In genomic region chr1:241485145-241485544, GRCh38 we compare ENCODE assay signal across 9 cellular contexts.
DNase-seq lines count a peak whose midpoint lies in the region; ATAC-seq lines count a peak whose summit lies in the region.
"Had no signal": no experiment of that assay in that cellular context is flagged by ENCODE, and none has a peak within 500 bp of the region (broad histone marks: within the 10 kb centered on the region; RNA-seq: fewer than 3 reads in every experiment).

No MANE protein-coding gene starts in this region.

- ATAC-seq in GM18519 (IDR thresholded peaks at IDR 0.05; ENCODE audit: low FRiP score, unreplicated experiment): peak; percentile 80
- peak; percentile 69 for ATAC-seq in GM21360 (IDR thresholded peaks at IDR 0.05; ENCODE audit: unreplicated experiment)
- ATAC-seq in HG02943 (IDR thresholded peaks at IDR 0.05; ENCODE audit: low read depth, unreplicated experiment): peak; percentile 54
- ATAC-seq in HG03558 (IDR thresholded peaks at IDR 0.05; ENCODE audit: extremely low read depth, unreplicated experiment): peak; percentile 51

- no peak for DNase-seq in NCI-H1105 (lab: John Stamatoyannopoulos, UW)
- DNase-seq in NOMO-1 treated with DMSO at 0.1 percent for 48 hours (lab: John Stamatoyannopoulos, UW; ENCODE audit: unreplicated experiment): no peak
- DNase-seq in anterior cingulate cortex (lab: John Stamatoyannopoulos, UW): no peak
- DNase-seq in SHP77 (lab: John Stamatoyannopoulos, UW): no peak
- DNase-seq: activated naive CD4-positive, alpha-beta T cell treated with Interleukin-2 at 50 U/mL for 16 hours had no signal
